Comparison of ENCODE assay signal across 1 cellular context in genomic region chr17:6208608-6209180, GRCh38.
TF ChIP-seq lines count a peak whose summit lies in the region.

No MANE protein-coding gene starts in this region.

TF ChIP-seq in GM23338, 12 proteins besides CTCF, POLR2A, EP300 and RAD21 (continued from another document):
- TF ChIP-seq ZNF462 (CRISPR knock-in tag; IDR thresholded peaks at IDR 0.05), result no peak
- TF ChIP-seq ZNF331 (CRISPR knock-in tag; IDR thresholded peaks at IDR 0.05; ENCODE audit: low read depth), result no peak
- TF ChIP-seq CREB1 (CRISPR knock-in tag; IDR thresholded peaks at IDR 0.05; ENCODE audit: low read depth), result no peak
- TF ChIP-seq EZH2phosphoT487 (IDR thresholded peaks at IDR 0.05; ENCODE audit: unreplicated experiment), result no peak
- TF ChIP-seq ZNF114 (CRISPR knock-in tag; IDR thresholded peaks at IDR 0.05), result no peak
- TF ChIP-seq STAT1 (IDR thresholded peaks at IDR 0.05; ENCODE audit: unreplicated experiment), result no peak
- TF ChIP-seq NANOG (IDR thresholded peaks at IDR 0.05; ENCODE audit: borderline replicate concordance), result no peak
- TF ChIP-seq EZH2 (IDR thresholded peaks at IDR 0.05; ENCODE audit: low read depth, unreplicated experiment), result no peak
- no peak for TF ChIP-seq REST (IDR thresholded peaks at IDR 0.05; ENCODE audit: unreplicated experiment)
